Comparison of ENCODE assay signal across 1 cellular context in the genomic region with DNA sequence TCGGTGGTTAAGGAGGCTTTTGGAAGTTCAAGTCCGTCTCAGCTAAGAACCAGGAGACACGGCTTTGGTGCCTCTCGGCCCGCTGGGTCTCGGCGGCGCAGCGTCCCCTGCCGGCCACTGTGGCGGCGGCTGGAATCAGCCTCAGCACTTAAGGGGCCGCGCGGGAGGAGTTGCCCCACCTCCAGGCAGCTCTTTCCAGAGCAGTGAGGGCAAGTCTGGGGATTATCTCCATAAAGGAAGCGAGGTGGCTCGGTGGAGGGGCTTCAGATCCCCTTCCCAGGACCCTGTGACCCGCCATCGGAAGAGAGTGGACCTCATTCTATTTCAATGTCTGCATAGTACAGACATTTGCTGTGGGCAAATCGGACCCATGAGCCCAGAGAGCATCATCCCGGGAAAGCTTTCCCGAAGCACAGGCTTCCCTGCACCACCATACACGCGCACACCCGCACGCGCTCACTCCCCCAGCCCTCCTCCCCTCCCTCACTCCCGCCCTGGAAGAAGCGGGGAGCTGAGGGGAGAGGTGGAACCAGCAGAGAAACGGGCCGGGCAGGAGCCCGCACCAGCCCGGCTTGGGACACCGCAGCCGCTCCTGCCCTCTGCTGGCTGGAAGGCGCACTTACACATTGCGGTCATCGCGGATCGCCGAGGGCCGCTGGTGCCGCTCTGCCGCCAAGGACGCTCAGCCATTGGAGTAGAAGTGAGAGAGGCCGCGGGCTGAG.
TF ChIP-seq lines count a peak whose summit lies in the region.

No MANE protein-coding gene starts in this region.

TF ChIP-seq in K562, 482 proteins besides CTCF, POLR2A, EP300 and RAD21 (continued from another document):
- TF ChIP-seq, protein P1, sequence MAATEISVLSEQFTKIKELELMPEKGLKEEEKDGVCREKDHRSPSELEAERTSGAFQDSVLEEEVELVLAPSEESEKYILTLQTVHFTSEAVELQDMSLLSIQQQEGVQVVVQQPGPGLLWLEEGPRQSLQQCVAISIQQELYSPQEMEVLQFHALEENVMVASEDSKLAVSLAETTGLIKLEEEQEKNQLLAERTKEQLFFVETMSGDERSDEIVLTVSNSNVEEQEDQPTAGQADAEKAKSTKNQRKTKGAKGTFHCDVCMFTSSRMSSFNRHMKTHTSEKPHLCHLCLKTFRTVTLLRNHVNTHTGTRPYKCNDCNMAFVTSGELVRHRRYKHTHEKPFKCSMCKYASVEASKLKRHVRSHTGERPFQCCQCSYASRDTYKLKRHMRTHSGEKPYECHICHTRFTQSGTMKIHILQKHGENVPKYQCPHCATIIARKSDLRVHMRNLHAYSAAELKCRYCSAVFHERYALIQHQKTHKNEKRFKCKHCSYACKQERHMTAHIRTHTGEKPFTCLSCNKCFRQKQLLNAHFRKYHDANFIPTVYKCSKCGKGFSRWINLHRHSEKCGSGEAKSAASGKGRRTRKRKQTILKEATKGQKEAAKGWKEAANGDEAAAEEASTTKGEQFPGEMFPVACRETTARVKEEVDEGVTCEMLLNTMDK (IDR thresholded peaks at IDR 0.05; ENCODE audit: borderline replicate concordance, insufficient read depth, low read depth, low read length, poor library complexity, severe bottlenecking): peak; percentile 56
- TF ChIP-seq, protein P2, sequence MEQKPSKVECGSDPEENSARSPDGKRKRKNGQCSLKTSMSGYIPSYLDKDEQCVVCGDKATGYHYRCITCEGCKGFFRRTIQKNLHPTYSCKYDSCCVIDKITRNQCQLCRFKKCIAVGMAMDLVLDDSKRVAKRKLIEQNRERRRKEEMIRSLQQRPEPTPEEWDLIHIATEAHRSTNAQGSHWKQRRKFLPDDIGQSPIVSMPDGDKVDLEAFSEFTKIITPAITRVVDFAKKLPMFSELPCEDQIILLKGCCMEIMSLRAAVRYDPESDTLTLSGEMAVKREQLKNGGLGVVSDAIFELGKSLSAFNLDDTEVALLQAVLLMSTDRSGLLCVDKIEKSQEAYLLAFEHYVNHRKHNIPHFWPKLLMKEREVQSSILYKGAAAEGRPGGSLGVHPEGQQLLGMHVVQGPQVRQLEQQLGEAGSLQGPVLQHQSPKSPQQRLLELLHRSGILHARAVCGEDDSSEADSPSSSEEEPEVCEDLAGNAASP (IDR thresholded peaks at IDR 0.05): no peak
- TF ChIP-seq RCOR1 (IDR thresholded peaks at IDR 0.05; ENCODE audit: borderline replicate concordance in 1 of 2, low read depth in 2 of 2, low read length in 2 of 2): peak in 1 of 2 experiments; percentile 13; a peak in 1 of 4 replicates
- TF ChIP-seq, protein P3, sequence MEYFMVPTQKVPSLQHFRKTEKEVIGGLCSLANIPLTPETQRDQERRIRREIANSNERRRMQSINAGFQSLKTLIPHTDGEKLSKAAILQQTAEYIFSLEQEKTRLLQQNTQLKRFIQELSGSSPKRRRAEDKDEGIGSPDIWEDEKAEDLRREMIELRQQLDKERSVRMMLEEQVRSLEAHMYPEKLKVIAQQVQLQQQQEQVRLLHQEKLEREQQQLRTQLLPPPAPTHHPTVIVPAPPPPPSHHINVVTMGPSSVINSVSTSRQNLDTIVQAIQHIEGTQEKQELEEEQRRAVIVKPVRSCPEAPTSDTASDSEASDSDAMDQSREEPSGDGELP (CRISPR knock-in tag; IDR thresholded peaks at IDR 0.05; ENCODE audit: borderline replicate concordance): peak; percentile 23; the same call in 1 of the 2 replicates
- TF ChIP-seq ZNF174 (CRISPR knock-in tag; IDR thresholded peaks at IDR 0.05): no peak
- TF ChIP-seq CSDE1 (IDR thresholded peaks at IDR 0.05): no peak
- no peak for TF ChIP-seq POLR3A (IDR thresholded peaks at IDR 0.05; ENCODE audit: borderline replicate concordance, extremely low read depth, insufficient read depth, insufficient read length)
- TF ChIP-seq, protein P4, sequence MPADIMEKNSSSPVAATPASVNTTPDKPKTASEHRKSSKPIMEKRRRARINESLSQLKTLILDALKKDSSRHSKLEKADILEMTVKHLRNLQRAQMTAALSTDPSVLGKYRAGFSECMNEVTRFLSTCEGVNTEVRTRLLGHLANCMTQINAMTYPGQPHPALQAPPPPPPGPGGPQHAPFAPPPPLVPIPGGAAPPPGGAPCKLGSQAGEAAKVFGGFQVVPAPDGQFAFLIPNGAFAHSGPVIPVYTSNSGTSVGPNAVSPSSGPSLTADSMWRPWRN (IDR thresholded peaks at IDR 0.05; ENCODE audit: low read depth): no peak
- peak; percentile 50 for TF ChIP-seq ZFX (CRISPR knock-in tag; IDR thresholded peaks at IDR 0.05)
- TF ChIP-seq, protein P5, sequence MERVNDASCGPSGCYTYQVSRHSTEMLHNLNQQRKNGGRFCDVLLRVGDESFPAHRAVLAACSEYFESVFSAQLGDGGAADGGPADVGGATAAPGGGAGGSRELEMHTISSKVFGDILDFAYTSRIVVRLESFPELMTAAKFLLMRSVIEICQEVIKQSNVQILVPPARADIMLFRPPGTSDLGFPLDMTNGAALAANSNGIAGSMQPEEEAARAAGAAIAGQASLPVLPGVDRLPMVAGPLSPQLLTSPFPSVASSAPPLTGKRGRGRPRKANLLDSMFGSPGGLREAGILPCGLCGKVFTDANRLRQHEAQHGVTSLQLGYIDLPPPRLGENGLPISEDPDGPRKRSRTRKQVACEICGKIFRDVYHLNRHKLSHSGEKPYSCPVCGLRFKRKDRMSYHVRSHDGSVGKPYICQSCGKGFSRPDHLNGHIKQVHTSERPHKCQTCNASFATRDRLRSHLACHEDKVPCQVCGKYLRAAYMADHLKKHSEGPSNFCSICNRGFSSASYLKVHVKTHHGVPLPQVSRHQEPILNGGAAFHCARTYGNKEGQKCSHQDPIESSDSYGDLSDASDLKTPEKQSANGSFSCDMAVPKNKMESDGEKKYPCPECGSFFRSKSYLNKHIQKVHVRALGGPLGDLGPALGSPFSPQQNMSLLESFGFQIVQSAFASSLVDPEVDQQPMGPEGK (CRISPR knock-in tag; IDR thresholded peaks at IDR 0.05; ENCODE audit: borderline replicate concordance): no peak
- TF ChIP-seq DACH1 (IDR thresholded peaks at IDR 0.05; ENCODE audit: partially characterized antibody): no peak
- TF ChIP-seq, protein P6, sequence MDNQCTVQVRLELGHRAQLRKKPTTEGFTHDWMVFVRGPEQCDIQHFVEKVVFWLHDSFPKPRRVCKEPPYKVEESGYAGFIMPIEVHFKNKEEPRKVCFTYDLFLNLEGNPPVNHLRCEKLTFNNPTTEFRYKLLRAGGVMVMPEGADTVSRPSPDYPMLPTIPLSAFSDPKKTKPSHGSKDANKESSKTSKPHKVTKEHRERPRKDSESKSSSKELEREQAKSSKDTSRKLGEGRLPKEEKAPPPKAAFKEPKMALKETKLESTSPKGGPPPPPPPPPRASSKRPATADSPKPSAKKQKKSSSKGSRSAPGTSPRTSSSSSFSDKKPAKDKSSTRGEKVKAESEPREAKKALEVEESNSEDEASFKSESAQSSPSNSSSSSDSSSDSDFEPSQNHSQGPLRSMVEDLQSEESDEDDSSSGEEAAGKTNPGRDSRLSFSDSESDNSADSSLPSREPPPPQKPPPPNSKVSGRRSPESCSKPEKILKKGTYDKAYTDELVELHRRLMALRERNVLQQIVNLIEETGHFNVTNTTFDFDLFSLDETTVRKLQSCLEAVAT (IDR thresholded peaks at IDR 0.05): peak in 1 of 2 experiments; percentile 80; a peak in 2 of 4 replicates
- TF ChIP-seq, protein P7, sequence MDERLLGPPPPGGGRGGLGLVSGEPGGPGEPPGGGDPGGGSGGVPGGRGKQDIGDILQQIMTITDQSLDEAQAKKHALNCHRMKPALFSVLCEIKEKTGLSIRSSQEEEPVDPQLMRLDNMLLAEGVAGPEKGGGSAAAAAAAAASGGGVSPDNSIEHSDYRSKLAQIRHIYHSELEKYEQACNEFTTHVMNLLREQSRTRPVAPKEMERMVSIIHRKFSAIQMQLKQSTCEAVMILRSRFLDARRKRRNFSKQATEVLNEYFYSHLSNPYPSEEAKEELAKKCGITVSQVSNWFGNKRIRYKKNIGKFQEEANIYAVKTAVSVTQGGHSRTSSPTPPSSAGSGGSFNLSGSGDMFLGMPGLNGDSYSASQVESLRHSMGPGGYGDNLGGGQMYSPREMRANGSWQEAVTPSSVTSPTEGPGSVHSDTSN (CRISPR knock-in tag; IDR thresholded peaks at IDR 0.05; ENCODE audit: low read depth): no peak
- TF ChIP-seq, protein P7 (tag; conservative IDR thresholded peaks at IDR 0.05; ENCODE audit: low read depth): no peak
- no peak for TF ChIP-seq NCOR1 (IDR thresholded peaks at IDR 0.05)
- TF ChIP-seq ZNF274 (IDR thresholded peaks at IDR 0.05; ENCODE audit: borderline replicate concordance, low read depth, low read length): no peak
- no peak for TF ChIP-seq TAF9B (IDR thresholded peaks at IDR 0.05; ENCODE audit: partially characterized antibody)
- no peak for TF ChIP-seq ZNF77 (CRISPR knock-in tag; IDR thresholded peaks at IDR 0.05)
- TF ChIP-seq, protein P8, sequence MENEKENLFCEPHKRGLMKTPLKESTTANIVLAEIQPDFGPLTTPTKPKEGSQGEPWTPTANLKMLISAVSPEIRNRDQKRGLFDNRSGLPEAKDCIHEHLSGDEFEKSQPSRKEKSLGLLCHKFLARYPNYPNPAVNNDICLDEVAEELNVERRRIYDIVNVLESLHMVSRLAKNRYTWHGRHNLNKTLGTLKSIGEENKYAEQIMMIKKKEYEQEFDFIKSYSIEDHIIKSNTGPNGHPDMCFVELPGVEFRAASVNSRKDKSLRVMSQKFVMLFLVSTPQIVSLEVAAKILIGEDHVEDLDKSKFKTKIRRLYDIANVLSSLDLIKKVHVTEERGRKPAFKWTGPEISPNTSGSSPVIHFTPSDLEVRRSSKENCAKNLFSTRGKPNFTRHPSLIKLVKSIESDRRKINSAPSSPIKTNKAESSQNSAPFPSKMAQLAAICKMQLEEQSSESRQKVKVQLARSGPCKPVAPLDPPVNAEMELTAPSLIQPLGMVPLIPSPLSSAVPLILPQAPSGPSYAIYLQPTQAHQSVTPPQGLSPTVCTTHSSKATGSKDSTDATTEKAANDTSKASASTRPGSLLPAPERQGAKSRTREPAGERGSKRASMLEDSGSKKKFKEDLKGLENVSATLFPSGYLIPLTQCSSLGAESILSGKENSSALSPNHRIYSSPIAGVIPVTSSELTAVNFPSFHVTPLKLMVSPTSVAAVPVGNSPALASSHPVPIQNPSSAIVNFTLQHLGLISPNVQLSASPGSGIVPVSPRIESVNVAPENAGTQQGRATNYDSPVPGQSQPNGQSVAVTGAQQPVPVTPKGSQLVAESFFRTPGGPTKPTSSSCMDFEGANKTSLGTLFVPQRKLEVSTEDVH (IDR thresholded peaks at IDR 0.05; ENCODE audit: low read depth, partially characterized antibody): no peak
- no peak for TF ChIP-seq ZNF75A (CRISPR knock-in tag; IDR thresholded peaks at IDR 0.05)
